Comparison of ENCODE assay signal across 15 cellular contexts in genomic region chr19:33472696-33473624, GRCh38. TPM values are rescaled to one million over a fixed set of nuclear protein-coding genes. Genes with fewer than 3 reads are reported as not detected.
DNase-seq lines count a peak whose midpoint lies in the region; ATAC-seq and TF ChIP-seq lines count a peak whose summit lies in the region.
"Had no signal": no experiment of that assay in that cellular context is flagged by ENCODE, and none has a peak within 500 bp of the region (broad histone marks: within the 10 kb centered on the region; RNA-seq: fewer than 3 reads in every experiment).

No MANE protein-coding gene starts in this region.

- no peak for TF ChIP-seq CTCF in MCF 10A (IDR thresholded peaks at IDR 0.05; ENCODE audit: unreplicated experiment)
- TF ChIP-seq CTCF in breast epithelium (IDR thresholded peaks at IDR 0.05): no peak
- no peak for TF ChIP-seq CTCF in body of pancreas (IDR thresholded peaks at IDR 0.05)

- WGBS in body of pancreas, 2 donors: 76 to 79% methylated on average over 23 of the region's 23 CpGs

- POLR2A ChIA-PET in MCF 10A (lab: Yijun Ruan, JAX): no interaction called here

- no peak for TF ChIP-seq POLR2A in breast epithelium (IDR thresholded peaks at IDR 0.05)
- no peak for TF ChIP-seq POLR2A in body of pancreas (IDR thresholded peaks at IDR 0.05)

- H3K4me1 ChIP-seq in breast epithelium (no peaks in the 10 kb centered on the region), body of pancreas (no peaks in the 10 kb centered on the region)
- H3K4me1 ChIP-seq: HAP-1, left lung had no signal

- H3K27me3 Mint-ChIP-seq in MCF 10A (ENCODE audit: insufficient read depth, unreplicated experiment): no peaks in the 10 kb centered on the region
- H3K27me3 Mint-ChIP-seq: IgD-negative memory B cell had no signal

- H3K4me1 Mint-ChIP-seq in MCF 10A (ENCODE audit: insufficient read depth, unreplicated experiment): peaks cover 11% of the 10 kb centered on the region
- H3K4me1 Mint-ChIP-seq: IgD-negative memory B cell had no signal

- H3K4me3 ChIP-seq in breast epithelium (no peak overlapping the region), body of pancreas (no peak overlapping the region)
- H3K4me3 ChIP-seq: BLaER1, HAP-1, left lung, thoracic aorta had no signal

- H3K27me3 ChIP-seq in breast epithelium (no peaks in the 10 kb centered on the region), body of pancreas (no peaks in the 10 kb centered on the region)
- H3K27me3 ChIP-seq: BLaER1, left lung had no signal

- CTCF ChIA-PET in MCF 10A (lab: Yijun Ruan, JAX): interaction anchor here (0.6 to 0.7 kb wide), 2 partner anchors 53 to 297 kb away, joined by 3 to 4 read pairs; no protein-coding TSS in a partner anchor

- no peak overlapping the region for H3K4me3 Mint-ChIP-seq in MCF 10A (ENCODE audit: unreplicated experiment)
- H3K4me3 Mint-ChIP-seq: IgD-negative memory B cell had no signal

- intact Hi-C loops in MCF 10A (cut with micrococcal nuclease) (no loop called here), breast epithelium (cut with DNase I; ENCODE audit: low total_unique reads) (no loop called here), body of pancreas (cut with DNase I) (no loop called here)

- BruUV-seq in MCF 10A (replicated peaks; lab: Mats Ljungman, UMichigan): no TSS peak

- no peak overlapping the region for H3K27ac Mint-ChIP-seq in MCF 10A (ENCODE audit: low read depth, unreplicated experiment)
- H3K27ac Mint-ChIP-seq: IgD-negative memory B cell had no signal

- H3K36me3 Mint-ChIP-seq in MCF 10A (ENCODE audit: insufficient read depth, unreplicated experiment): peaks cover 9% of the 10 kb centered on the region

- no peaks in the 10 kb centered on the region for H3K36me3 ChIP-seq in breast epithelium
- no peaks in the 10 kb centered on the region for H3K36me3 ChIP-seq in body of pancreas (replicated peaks in 1 of 2; ENCODE audit: insufficient read depth in 1 of 2, low read depth in 2 of 2)
- H3K36me3 ChIP-seq: thoracic aorta had no signal

- DNase-seq in MCF 10A (ENCODE audit: unreplicated experiment) (peak; percentile 81), breast epithelium (ENCODE audit: low spot score in 2 of 2) (no peak), amniotic epithelial cell (ENCODE audit: low read depth) (peak; percentile 78), iris pigment epithelial cell (ENCODE audit: low read depth) (peak; percentile 94), body of pancreas (no peak), NOMO-1 treated with DMSO at 0.1 percent for 48 hours (lab: John Stamatoyannopoulos, UW; ENCODE audit: unreplicated experiment) (no peak)
- DNase-seq: activated CD4-positive, alpha-beta T cell treated with anti-CD3 and anti-CD28 coated beads, Interleukin-2, amount 50 U/mL, for 48 hours; stimulated activated CD4-positive, alpha-beta T cell treated with anti-CD3 and anti-CD28 coated beads, Interleukin-15, amount 100 ng/mL, for 24 hours had no signal

- ATAC-seq in body of pancreas (no peak), GM18909 (IDR thresholded peaks at IDR 0.05; ENCODE audit: poor library complexity, unreplicated experiment) (no peak), HG03342 (IDR thresholded peaks at IDR 0.05; ENCODE audit: unreplicated experiment) (no peak)
- ATAC-seq: left lung had no signal

- H3K9me3 ChIP-seq in breast epithelium: no peaks in the 10 kb centered on the region
- no peaks in the 10 kb centered on the region for H3K9me3 ChIP-seq in body of pancreas
- H3K9me3 ChIP-seq: BLaER1, HAP-1, left lung, thoracic aorta had no signal

- H3K27ac ChIP-seq in breast epithelium (no peak overlapping the region), body of pancreas (no peak overlapping the region)
- H3K27ac ChIP-seq: BLaER1, left lung, thoracic aorta had no signal

- H3K9me3 Mint-ChIP-seq in MCF 10A (ENCODE audit: unreplicated experiment): no peaks in the 10 kb centered on the region
- H3K9me3 Mint-ChIP-seq: IgD-negative memory B cell had no signal

RNA-seq across cellular contexts. Expression of gene PEPD, which starts 48.6 kb away (rescaled TPM):
- total RNA-seq in MCF 10A (2022) (18.3 and 19.7 TPM in 2 replicates), breast epithelium (100 to 1,000 TPM in 1 of 3 donors, 10 to 100 TPM in 2; 42.1 to 127 (median 82.3) TPM), body of pancreas (10 to 100 TPM; 33.2 to 54.7 TPM)

Comparison
In these comparisons a context has a peak if more than half of its experiments do, and no peak if none do; other contexts are left out.
1. DNase-seq: peak in MCF 10A (single experiment), amniotic epithelial cell (single experiment) and iris pigment epithelial cell (single experiment); none in breast epithelium (0 of 2), body of pancreas (0 of 4) and NOMO-1 treated with DMSO at 0.1 percent for 48 hours (single experiment).